24 cellular contexts compared by ENCODE assay signal in genomic region chr6:79082304-79082703, GRCh38.
"Had no signal": no experiment of that assay in that cellular context is flagged by ENCODE, and none has a peak within 500 bp of the region (broad histone marks: within the 10 kb centered on the region; RNA-seq: fewer than 3 reads in every experiment).

No MANE protein-coding gene starts in this region.

- H3K27me3 Mint-ChIP-seq: dendritic cell treated with granulocyte-macrophage colony-stimulating factor and Interleukin-4, amounts not matched to agents 40 ng/mL and 50 ng/mL, for 4 days; progenitor cell of endocrine pancreas had no signal

- H3K36me3 Mint-ChIP-seq: immature natural killer cell; naive thymus-derived CD4-positive, alpha-beta T cell; type B pancreatic cell had no signal

- H3K9me3 Mint-ChIP-seq: activated T-cell treated with anti-CD3 and anti-CD28 coated beads, Interleukin-2, amount 50 U/mL, for 24 hours; activated T-helper 17 cell treated with anti-CD3 and anti-CD28 coated beads, Interleukin-2, amount 50 U/mL, for 72 hours; dendritic cell treated with granulocyte-macrophage colony-stimulating factor and Interleukin-4, amounts not matched to agents 40 ng/mL and 50 ng/mL, for 4 days; immature natural killer cell; type B pancreatic cell had no signal

- H3K4me3 Mint-ChIP-seq: activated naive CD8-positive, alpha-beta T cell; activated T-cell treated with anti-CD3 and anti-CD28 coated beads, Interleukin-2, amount 50 U/mL, for 24 hours; activated T-helper 17 cell treated with anti-CD3 and anti-CD28 coated beads, Interleukin-2, amount 50 U/mL, for 72 hours; dendritic cell treated with granulocyte-macrophage colony-stimulating factor and Interleukin-4, amounts not matched to agents 40 ng/mL and 50 ng/mL, for 4 days; immature natural killer cell; naive thymus-derived CD4-positive, alpha-beta T cell; type B pancreatic cell had no signal

- H3K27ac Mint-ChIP-seq: activated naive CD8-positive, alpha-beta T cell; activated T-cell treated with anti-CD3 and anti-CD28 coated beads, Interleukin-2, amount 50 U/mL, for 24 hours; activated T-helper 17 cell treated with anti-CD3 and anti-CD28 coated beads, Interleukin-2, amount 50 U/mL, for 72 hours; dendritic cell treated with granulocyte-macrophage colony-stimulating factor and Interleukin-4, amounts not matched to agents 40 ng/mL and 50 ng/mL, for 4 days; immature natural killer cell; naive thymus-derived CD4-positive, alpha-beta T cell; progenitor cell of endocrine pancreas; type B pancreatic cell had no signal

- DNase-seq: activated CD4-positive, alpha-beta T cell treated with anti-CD3 and anti-CD28 coated beads for 1 hour; activated CD8-positive, alpha-beta memory T cell treated with anti-CD3 and anti-CD28 coated beads for 24 hours; activated CD8-positive, alpha-beta memory T cell treated with anti-CD3 and anti-CD28 coated beads, Interleukin-2, amount 50 U/mL, for 4 hours; activated T-cell treated with anti-CD3 and anti-CD28 coated beads, Interleukin-2, amount 50 U/mL, for 24 hours; adrenal gland; brain microvascular endothelial cell; caudate nucleus; effector CD4-positive, alpha-beta T cell; foreskin keratinocyte; immature natural killer cell; kidney glomerular epithelial cell; left ventricle myocardium inferior; naive thymus-derived CD4-positive, alpha-beta T cell; retina; sigmoid colon; stimulated activated CD4-positive, alpha-beta T cell treated with anti-CD3 and anti-CD28 coated beads, Interleukin-2, amount 100 ng/mL, for 48 hours; stimulated activated CD8-positive, alpha-beta memory T cell treated with anti-CD3 and anti-CD28 coated beads, Interleukin-4, amount 100 ng/mL, for 48 hours; stimulated activated naive CD4-positive, alpha-beta T cell; testis had no signal

- H3K4me1 Mint-ChIP-seq: activated T-helper 17 cell treated with anti-CD3 and anti-CD28 coated beads, Interleukin-2, amount 50 U/mL, for 72 hours had no signal

- ATAC-seq: activated T-helper 17 cell treated with anti-CD3 and anti-CD28 coated beads, Interleukin-2, amount 50 U/mL, for 72 hours; foreskin keratinocyte; naive thymus-derived CD4-positive, alpha-beta T cell had no signal
